Comparison of ENCODE assay signal across 1 cellular context in the genomic region with DNA sequence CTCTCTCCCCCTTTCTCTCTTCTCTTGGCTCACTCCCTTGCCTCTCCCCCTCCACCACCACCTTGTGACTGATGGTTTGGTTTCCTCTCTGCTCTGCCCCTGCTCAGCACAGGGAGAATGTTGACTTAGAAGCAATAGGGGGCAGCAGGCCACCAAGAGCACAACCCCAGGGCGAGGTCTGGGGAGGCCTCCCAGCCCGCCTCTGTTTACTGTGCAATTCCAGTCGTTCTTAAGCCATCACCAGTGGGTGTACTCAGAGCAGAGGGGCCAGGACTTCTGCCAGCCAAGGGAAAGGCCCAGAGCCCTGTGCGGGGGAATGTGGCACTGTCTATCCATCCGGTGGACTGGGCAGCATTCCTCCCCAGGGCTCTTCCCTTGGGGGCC.
TF ChIP-seq lines count a peak whose summit lies in the region.

No MANE protein-coding gene starts in this region.

TF ChIP-seq in HepG2, 621 proteins besides CTCF, POLR2A, EP300 and RAD21 (continued from another document and continues in another):
- TF ChIP-seq HMGXB4 (CRISPR knock-in tag; IDR thresholded peaks at IDR 0.05; ENCODE audit: borderline replicate concordance in 1 of 2, low read depth in 1 of 2) (peak in 1 of 2 experiments; percentile 70; a peak in 2 of 4 replicates), WIZ (CRISPR knock-in tag; IDR thresholded peaks at IDR 0.05) (no peak), MXD4 (CRISPR knock-in tag; IDR thresholded peaks at IDR 0.05) (0 out of 2 replicates have a peak, but pooled peaks have one; percentile 56), ZNF430 (CRISPR knock-in tag; IDR thresholded peaks at IDR 0.05) (peak; percentile 70; the same call in 1 of the 2 replicates), KLF6 (CRISPR knock-in tag; IDR thresholded peaks at IDR 0.05) (peak; percentile 74; the same call in 1 of the 2 replicates), ZNF652 (CRISPR knock-in tag; IDR thresholded peaks at IDR 0.05; ENCODE audit: borderline replicate concordance, low read depth) (peak; percentile 50; the same call in 1 of the 2 replicates), ZNF670 (CRISPR knock-in tag; IDR thresholded peaks at IDR 0.05; ENCODE audit: borderline replicate concordance) (no peak), ZNF205 (CRISPR knock-in tag; IDR thresholded peaks at IDR 0.05) (peak; percentile 58; the same call in 1 of the 2 replicates), MEIS1 (CRISPR knock-in tag; IDR thresholded peaks at IDR 0.05; ENCODE audit: borderline replicate concordance) (no peak), SRSF9 (IDR thresholded peaks at IDR 0.05; ENCODE audit: borderline replicate concordance, insufficient read depth, low read depth, low read length, poor library complexity, severe bottlenecking) (no peak), ZNF30 (CRISPR knock-in tag; IDR thresholded peaks at IDR 0.05) (no peak), ZMYM4 (CRISPR knock-in tag; IDR thresholded peaks at IDR 0.05) (peak; percentile 69; the same call in 1 of the 2 replicates), MIXL1 (CRISPR knock-in tag; IDR thresholded peaks at IDR 0.05) (0 out of 2 replicates have a peak, but pooled peaks have one; percentile 71), HDAC2 (CRISPR knock-in tag; IDR thresholded peaks at IDR 0.05) (peak; percentile 86), CEBPB (IDR thresholded peaks at IDR 0.05; ENCODE audit: borderline replicate concordance, low read depth, low read length) (peak; percentile 51; the same call in 1 of the 2 replicates), CBX5 (CRISPR knock-in tag; IDR thresholded peaks at IDR 0.05; ENCODE audit: borderline replicate concordance) (peak; percentile 87; the same call in 1 of the 2 replicates), TBL1XR1 (IDR thresholded peaks at IDR 0.05; ENCODE audit: borderline replicate concordance, low read length, partially characterized antibody) (no peak), YEATS2 (CRISPR knock-in tag; IDR thresholded peaks at IDR 0.05; ENCODE audit: borderline replicate concordance) (peak; percentile 69; the same call in 1 of the 2 replicates), PRDM15 (CRISPR knock-in tag; IDR thresholded peaks at IDR 0.05) (no peak), REXO4 (CRISPR knock-in tag; IDR thresholded peaks at IDR 0.05; ENCODE audit: borderline replicate concordance) (no peak), HMG20A (CRISPR knock-in tag; IDR thresholded peaks at IDR 0.05; ENCODE audit: borderline replicate concordance) (peak; percentile 78), NONO (IDR thresholded peaks at IDR 0.05) (no peak), NONO (CRISPR knock-in tag; conservative IDR thresholded peaks at IDR 0.05) (0 out of 2 replicates have a peak, but pooled peaks have one; percentile 48), GATAD2A (CRISPR knock-in tag; IDR thresholded peaks at IDR 0.05) (peak; percentile 93), MTF2 (CRISPR knock-in tag; IDR thresholded peaks at IDR 0.05; ENCODE audit: borderline replicate concordance) (no peak), FOXO1 (CRISPR knock-in tag; IDR thresholded peaks at IDR 0.05) (peak; percentile 95)
- TF ChIP-seq, protein P1, sequence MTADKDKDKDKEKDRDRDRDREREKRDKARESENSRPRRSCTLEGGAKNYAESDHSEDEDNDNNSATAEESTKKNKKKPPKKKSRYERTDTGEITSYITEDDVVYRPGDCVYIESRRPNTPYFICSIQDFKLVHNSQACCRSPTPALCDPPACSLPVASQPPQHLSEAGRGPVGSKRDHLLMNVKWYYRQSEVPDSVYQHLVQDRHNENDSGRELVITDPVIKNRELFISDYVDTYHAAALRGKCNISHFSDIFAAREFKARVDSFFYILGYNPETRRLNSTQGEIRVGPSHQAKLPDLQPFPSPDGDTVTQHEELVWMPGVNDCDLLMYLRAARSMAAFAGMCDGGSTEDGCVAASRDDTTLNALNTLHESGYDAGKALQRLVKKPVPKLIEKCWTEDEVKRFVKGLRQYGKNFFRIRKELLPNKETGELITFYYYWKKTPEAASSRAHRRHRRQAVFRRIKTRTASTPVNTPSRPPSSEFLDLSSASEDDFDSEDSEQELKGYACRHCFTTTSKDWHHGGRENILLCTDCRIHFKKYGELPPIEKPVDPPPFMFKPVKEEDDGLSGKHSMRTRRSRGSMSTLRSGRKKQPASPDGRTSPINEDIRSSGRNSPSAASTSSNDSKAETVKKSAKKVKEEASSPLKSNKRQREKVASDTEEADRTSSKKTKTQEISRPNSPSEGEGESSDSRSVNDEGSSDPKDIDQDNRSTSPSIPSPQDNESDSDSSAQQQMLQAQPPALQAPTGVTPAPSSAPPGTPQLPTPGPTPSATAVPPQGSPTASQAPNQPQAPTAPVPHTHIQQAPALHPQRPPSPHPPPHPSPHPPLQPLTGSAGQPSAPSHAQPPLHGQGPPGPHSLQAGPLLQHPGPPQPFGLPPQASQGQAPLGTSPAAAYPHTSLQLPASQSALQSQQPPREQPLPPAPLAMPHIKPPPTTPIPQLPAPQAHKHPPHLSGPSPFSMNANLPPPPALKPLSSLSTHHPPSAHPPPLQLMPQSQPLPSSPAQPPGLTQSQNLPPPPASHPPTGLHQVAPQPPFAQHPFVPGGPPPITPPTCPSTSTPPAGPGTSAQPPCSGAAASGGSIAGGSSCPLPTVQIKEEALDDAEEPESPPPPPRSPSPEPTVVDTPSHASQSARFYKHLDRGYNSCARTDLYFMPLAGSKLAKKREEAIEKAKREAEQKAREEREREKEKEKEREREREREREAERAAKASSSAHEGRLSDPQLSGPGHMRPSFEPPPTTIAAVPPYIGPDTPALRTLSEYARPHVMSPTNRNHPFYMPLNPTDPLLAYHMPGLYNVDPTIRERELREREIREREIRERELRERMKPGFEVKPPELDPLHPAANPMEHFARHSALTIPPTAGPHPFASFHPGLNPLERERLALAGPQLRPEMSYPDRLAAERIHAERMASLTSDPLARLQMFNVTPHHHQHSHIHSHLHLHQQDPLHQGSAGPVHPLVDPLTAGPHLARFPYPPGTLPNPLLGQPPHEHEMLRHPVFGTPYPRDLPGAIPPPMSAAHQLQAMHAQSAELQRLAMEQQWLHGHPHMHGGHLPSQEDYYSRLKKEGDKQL (CRISPR knock-in tag; IDR thresholded peaks at IDR 0.05; ENCODE audit: low read depth): peak; percentile 65; the same call in 1 of the 2 replicates
- TF ChIP-seq, protein P2, sequence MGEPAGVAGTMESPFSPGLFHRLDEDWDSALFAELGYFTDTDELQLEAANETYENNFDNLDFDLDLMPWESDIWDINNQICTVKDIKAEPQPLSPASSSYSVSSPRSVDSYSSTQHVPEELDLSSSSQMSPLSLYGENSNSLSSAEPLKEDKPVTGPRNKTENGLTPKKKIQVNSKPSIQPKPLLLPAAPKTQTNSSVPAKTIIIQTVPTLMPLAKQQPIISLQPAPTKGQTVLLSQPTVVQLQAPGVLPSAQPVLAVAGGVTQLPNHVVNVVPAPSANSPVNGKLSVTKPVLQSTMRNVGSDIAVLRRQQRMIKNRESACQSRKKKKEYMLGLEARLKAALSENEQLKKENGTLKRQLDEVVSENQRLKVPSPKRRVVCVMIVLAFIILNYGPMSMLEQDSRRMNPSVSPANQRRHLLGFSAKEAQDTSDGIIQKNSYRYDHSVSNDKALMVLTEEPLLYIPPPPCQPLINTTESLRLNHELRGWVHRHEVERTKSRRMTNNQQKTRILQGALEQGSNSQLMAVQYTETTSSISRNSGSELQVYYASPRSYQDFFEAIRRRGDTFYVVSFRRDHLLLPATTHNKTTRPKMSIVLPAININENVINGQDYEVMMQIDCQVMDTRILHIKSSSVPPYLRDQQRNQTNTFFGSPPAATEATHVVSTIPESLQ (CRISPR knock-in tag; conservative IDR thresholded peaks at IDR 0.05): no peak
- TF ChIP-seq, protein P3, sequence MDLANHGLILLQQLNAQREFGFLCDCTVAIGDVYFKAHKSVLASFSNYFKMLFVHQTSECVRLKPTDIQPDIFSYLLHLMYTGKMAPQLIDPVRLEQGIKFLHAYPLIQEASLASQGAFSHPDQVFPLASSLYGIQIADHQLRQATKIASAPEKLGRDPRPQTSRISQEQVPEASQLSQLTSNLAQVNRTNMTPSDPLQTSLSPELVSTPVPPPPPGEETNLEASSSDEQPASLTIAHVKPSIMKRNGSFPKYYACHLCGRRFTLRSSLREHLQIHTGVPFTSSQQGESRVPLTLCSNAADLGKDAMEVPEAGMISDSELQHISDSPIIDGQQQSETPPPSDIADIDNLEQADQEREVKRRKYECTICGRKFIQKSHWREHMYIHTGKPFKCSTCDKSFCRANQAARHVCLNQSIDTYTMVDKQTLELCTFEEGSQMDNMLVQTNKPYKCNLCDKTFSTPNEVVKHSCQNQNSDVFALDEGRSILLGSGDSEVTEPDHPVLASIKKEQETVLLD (CRISPR knock-in tag; IDR thresholded peaks at IDR 0.05; ENCODE audit: low read depth): no peak
- TF ChIP-seq, protein P4, sequence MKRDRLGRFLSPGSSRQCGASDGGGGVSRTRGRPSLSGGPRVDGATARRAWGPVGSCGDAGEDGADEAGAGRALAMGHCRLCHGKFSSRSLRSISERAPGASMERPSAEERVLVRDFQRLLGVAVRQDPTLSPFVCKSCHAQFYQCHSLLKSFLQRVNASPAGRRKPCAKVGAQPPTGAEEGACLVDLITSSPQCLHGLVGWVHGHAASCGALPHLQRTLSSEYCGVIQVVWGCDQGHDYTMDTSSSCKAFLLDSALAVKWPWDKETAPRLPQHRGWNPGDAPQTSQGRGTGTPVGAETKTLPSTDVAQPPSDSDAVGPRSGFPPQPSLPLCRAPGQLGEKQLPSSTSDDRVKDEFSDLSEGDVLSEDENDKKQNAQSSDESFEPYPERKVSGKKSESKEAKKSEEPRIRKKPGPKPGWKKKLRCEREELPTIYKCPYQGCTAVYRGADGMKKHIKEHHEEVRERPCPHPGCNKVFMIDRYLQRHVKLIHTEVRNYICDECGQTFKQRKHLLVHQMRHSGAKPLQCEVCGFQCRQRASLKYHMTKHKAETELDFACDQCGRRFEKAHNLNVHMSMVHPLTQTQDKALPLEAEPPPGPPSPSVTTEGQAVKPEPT (CRISPR knock-in tag; IDR thresholded peaks at IDR 0.05; ENCODE audit: low read depth): no peak
- TF ChIP-seq, protein P5, sequence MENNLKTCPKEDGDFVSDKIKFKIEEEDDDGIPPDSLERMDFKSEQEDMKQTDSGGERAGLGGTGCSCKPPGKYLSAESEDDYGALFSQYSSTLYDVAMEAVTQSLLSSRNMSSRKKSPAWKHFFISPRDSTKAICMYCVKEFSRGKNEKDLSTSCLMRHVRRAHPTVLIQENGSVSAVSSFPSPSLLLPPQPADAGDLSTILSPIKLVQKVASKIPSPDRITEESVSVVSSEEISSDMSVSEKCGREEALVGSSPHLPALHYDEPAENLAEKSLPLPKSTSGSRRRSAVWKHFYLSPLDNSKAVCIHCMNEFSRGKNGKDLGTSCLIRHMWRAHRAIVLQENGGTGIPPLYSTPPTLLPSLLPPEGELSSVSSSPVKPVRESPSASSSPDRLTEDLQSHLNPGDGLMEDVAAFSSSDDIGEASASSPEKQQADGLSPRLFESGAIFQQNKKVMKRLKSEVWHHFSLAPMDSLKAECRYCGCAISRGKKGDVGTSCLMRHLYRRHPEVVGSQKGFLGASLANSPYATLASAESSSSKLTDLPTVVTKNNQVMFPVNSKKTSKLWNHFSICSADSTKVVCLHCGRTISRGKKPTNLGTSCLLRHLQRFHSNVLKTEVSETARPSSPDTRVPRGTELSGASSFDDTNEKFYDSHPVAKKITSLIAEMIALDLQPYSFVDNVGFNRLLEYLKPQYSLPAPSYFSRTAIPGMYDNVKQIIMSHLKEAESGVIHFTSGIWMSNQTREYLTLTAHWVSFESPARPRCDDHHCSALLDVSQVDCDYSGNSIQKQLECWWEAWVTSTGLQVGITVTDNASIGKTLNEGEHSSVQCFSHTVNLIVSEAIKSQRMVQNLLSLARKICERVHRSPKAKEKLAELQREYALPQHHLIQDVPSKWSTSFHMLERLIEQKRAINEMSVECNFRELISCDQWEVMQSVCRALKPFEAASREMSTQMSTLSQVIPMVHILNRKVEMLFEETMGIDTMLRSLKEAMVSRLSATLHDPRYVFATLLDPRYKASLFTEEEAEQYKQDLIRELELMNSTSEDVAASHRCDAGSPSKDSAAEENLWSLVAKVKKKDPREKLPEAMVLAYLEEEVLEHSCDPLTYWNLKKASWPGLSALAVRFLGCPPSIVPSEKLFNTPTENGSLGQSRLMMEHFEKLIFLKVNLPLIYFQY (CRISPR knock-in tag; IDR thresholded peaks at IDR 0.05; ENCODE audit: borderline replicate concordance): peak; percentile 49; the same call in 1 of the 2 replicates
